Comparison of ENCODE assay signal across 20 cellular contexts in genomic region chr2:9419558-9419957, GRCh38.
"Had no signal": no experiment of that assay in that cellular context is flagged by ENCODE, and none has a peak within 500 bp of the region (broad histone marks: within the 10 kb centered on the region; RNA-seq: fewer than 3 reads in every experiment).

No MANE protein-coding gene starts in this region.

- H3K36me3 Mint-ChIP-seq: WTC11 had no signal

- H3K4me3 Mint-ChIP-seq: activated CD8-positive, alpha-beta memory T cell treated with anti-CD3 and anti-CD28 coated beads, Interleukin-2, amount 10 ng/mL, durations not matched to agents 7 days and 5 days; activated naive CD8-positive, alpha-beta T cell treated with anti-CD3 and anti-CD28 coated beads, Interleukin-2, amount 10 ng/mL, durations not matched to agents 7 days and 5 days; WTC11 had no signal

- H3K27me3 Mint-ChIP-seq: activated CD4-positive, alpha-beta T cell treated with anti-CD3 and anti-CD28 coated beads, Interleukin-2, amount 10 ng/mL, durations not matched to agents 7 days and 5 days; activated CD8-positive, alpha-beta memory T cell treated with anti-CD3 and anti-CD28 coated beads, Interleukin-2, amount 10 ng/mL, durations not matched to agents 7 days and 5 days; activated naive CD8-positive, alpha-beta T cell treated with anti-CD3 and anti-CD28 coated beads, Interleukin-2, amount 10 ng/mL, durations not matched to agents 7 days and 5 days; memory B cell; naive thymus-derived CD8-positive, alpha-beta T cell had no signal

- H3K4me3 ChIP-seq: esophagus squamous epithelium, mucosa of descending colon, right atrium auricular region, transverse colon had no signal

- H3K9me3 Mint-ChIP-seq: activated CD4-positive, alpha-beta T cell treated with anti-CD3 and anti-CD28 coated beads, Interleukin-2, amount 10 ng/mL, durations not matched to agents 7 days and 5 days; activated naive CD8-positive, alpha-beta T cell treated with anti-CD3 and anti-CD28 coated beads, Interleukin-2, amount 10 ng/mL, durations not matched to agents 7 days and 5 days; activated T-cell treated with anti-CD3 and anti-CD28 coated beads, Interleukin-2, amount 50 U/mL, for 4 hours; memory B cell; naive thymus-derived CD8-positive, alpha-beta T cell; WTC11 had no signal

- ATAC-seq: activated CD8-positive, alpha-beta memory T cell treated with anti-CD3 and anti-CD28 coated beads, Interleukin-2, amount 10 ng/mL, durations not matched to agents 7 days and 5 days; activated T-cell treated with anti-CD3 and anti-CD28 coated beads, Interleukin-2, amount 50 U/mL, for 4 hours; left ventricle myocardium superior; mucosa of descending colon; naive thymus-derived CD8-positive, alpha-beta T cell; WTC11 had no signal

- H3K36me3 ChIP-seq: right atrium auricular region, transverse colon had no signal

- DNase-seq: activated CD4-positive, alpha-beta T cell treated with anti-CD3 and anti-CD28 coated beads, Interleukin-2, amount 10 ng/mL, durations not matched to agents 7 days and 5 days; activated CD8-positive, alpha-beta memory T cell treated with anti-CD3 and anti-CD28 coated beads, Interleukin-2, amount 10 ng/mL, durations not matched to agents 7 days and 5 days; activated naive CD8-positive, alpha-beta T cell treated with anti-CD3 and anti-CD28 coated beads, Interleukin-2, amount 10 ng/mL, durations not matched to agents 7 days and 5 days; activated T-cell treated with anti-CD3 and anti-CD28 coated beads, Interleukin-2, amount 50 U/mL, for 4 hours; cortex of kidney; effector CD4-positive, alpha-beta T cell; esophagus squamous epithelium; kidney glomerular epithelial cell; left ventricle myocardium superior; mucosa of descending colon; naive thymus-derived CD8-positive, alpha-beta T cell; occipital lobe; small intestine; stimulated activated CD4-positive, alpha-beta T cell treated with anti-CD3 and anti-CD28 coated beads, Interleukin-4, amount 100 ng/mL, for 24 hours; stimulated activated naive CD4-positive, alpha-beta T cell treated with Interleukin-2 at 50 U/mL for 16 hours; transverse colon had no signal

- H3K27ac Mint-ChIP-seq: activated CD4-positive, alpha-beta T cell treated with anti-CD3 and anti-CD28 coated beads, Interleukin-2, amount 10 ng/mL, durations not matched to agents 7 days and 5 days; activated CD8-positive, alpha-beta memory T cell treated with anti-CD3 and anti-CD28 coated beads, Interleukin-2, amount 10 ng/mL, durations not matched to agents 7 days and 5 days; activated naive CD8-positive, alpha-beta T cell treated with anti-CD3 and anti-CD28 coated beads, Interleukin-2, amount 10 ng/mL, durations not matched to agents 7 days and 5 days; memory B cell; progenitor cell of endocrine pancreas; WTC11 had no signal

- H3K27ac ChIP-seq: esophagus squamous epithelium, right atrium auricular region, transverse colon had no signal

- H3K9me3 ChIP-seq: esophagus squamous epithelium, mucosa of descending colon, right atrium auricular region, transverse colon had no signal

- H3K27me3 ChIP-seq: esophagus squamous epithelium, right atrium auricular region, transverse colon had no signal
